ENCODE assay signal across 9 cellular contexts in genomic region chr14:103854822-103855733, GRCh38. TPM values are rescaled to one million over a fixed set of nuclear protein-coding genes. Genes with fewer than 3 reads are reported as not detected.
DNase-seq lines count a peak whose midpoint lies in the region; ATAC-seq and TF ChIP-seq lines count a peak whose summit lies in the region.
"Had no signal": no experiment of that assay in that cellular context is flagged by ENCODE, and none has a peak within 500 bp of the region (broad histone marks: within the 10 kb centered on the region; RNA-seq: fewer than 3 reads in every experiment).

No MANE protein-coding gene starts in this region.

- H3K4me3 ChIP-seq in cardiac muscle cell (no peak overlapping the region), prostate gland (no peak overlapping the region), brain microvascular endothelial cell (ENCODE audit: low read depth, low read length) (no peak overlapping the region)

- H3K36me3 ChIP-seq in cardiac muscle cell = no peaks in the 10 kb centered on the region
- no peaks in the 10 kb centered on the region for H3K36me3 ChIP-seq in prostate gland
- no peaks in the 10 kb centered on the region for H3K36me3 ChIP-seq in brain microvascular endothelial cell (replicated peaks)
- H3K36me3 ChIP-seq: neutrophil had no signal

- CTCF ChIA-PET in HEK293T (lab: Yijun Ruan, JAX) = interaction anchor here (0.6 to 1.4 kb wide), 5 partner anchors 10 to 60 kb away, joined by 3 to 6 read pairs (median 3); no protein-coding TSS in a partner anchor

- H3K27ac ChIP-seq in cardiac muscle cell (peak overlapping the region; percentile 65), prostate gland (peak overlapping the region; percentile 74 to 85), brain microvascular endothelial cell (no peak overlapping the region)
- H3K27ac ChIP-seq: neutrophil had no signal

- intact Hi-C loops in prostate gland (cut with DNase I) = no loop called here

- no peak for TF ChIP-seq POLR2A in prostate gland (IDR thresholded peaks at IDR 0.05)

- in situ Hi-C loops in brain microvascular endothelial cell (cut with HindIII; ENCODE audit: low pct_ligation_motif_present, low sequenced_read_pairs) = no loop called here

- H3K27me3 ChIP-seq in cardiac muscle cell (no peaks in the 10 kb centered on the region), prostate gland (replicated peaks; ENCODE audit: insufficient read depth) (no peaks in the 10 kb centered on the region), brain microvascular endothelial cell (replicated peaks) (no peaks in the 10 kb centered on the region)

- H3K4me1 ChIP-seq in cardiac muscle cell (ENCODE audit: low read depth) = peaks cover 16% of the 10 kb centered on the region
- peaks cover 17% of the 10 kb centered on the region for H3K4me1 ChIP-seq in prostate gland (replicated peaks)

- no peak for ATAC-seq in GM19351 (IDR thresholded peaks at IDR 0.05; ENCODE audit: unreplicated experiment)

- DNase-seq in HEK293T (ENCODE audit: extremely low spot score) (no peak), NCI-H748 (lab: John Stamatoyannopoulos, UW; ENCODE audit: unreplicated experiment) (peak; percentile 93), cardiac muscle cell (ENCODE audit: low read depth in 1 of 2, low spot score in 1 of 2) (peak in 1 of 2 donors; percentile 55), prostate gland (ENCODE audit: low spot score) (peak; percentile 80), KG1 (lab: John Stamatoyannopoulos, UW) (no peak), brain microvascular endothelial cell (no peak)
- DNase-seq in activated T-cell treated with anti-CD3 and anti-CD28 coated beads, Interleukin-2, amount 50 U/mL, for 1 hour = no peak

- H3K9me3 ChIP-seq in cardiac muscle cell (ENCODE audit: low read depth) (no peaks in the 10 kb centered on the region), prostate gland (no peaks in the 10 kb centered on the region)
- H3K9me3 ChIP-seq: neutrophil had no signal

- POLR2A ChIA-PET in HEK293T (lab: Yijun Ruan, JAX) = interaction anchor here (0.8 to 1.2 kb wide), 2 partner anchors 25 to 47 kb away, joined by 3 to 4 read pairs; no protein-coding TSS in a partner anchor

- no peak for TF ChIP-seq CTCF in cardiac muscle cell (IDR thresholded peaks at IDR 0.05; ENCODE audit: low read depth, low read length)
- no peak for TF ChIP-seq CTCF in prostate gland (IDR thresholded peaks at IDR 0.05)
- no peak for TF ChIP-seq CTCF in brain microvascular endothelial cell (IDR thresholded peaks at IDR 0.05; ENCODE audit: low read depth, low read length, missing control alignments)

- WGBS in prostate gland = 28% methylated on average over 18 of the region's 18 CpGs

TF ChIP-seq in HEK293T, 16 proteins besides CTCF, POLR2A, EP300 and RAD21:
- TF ChIP-seq PKNOX1 (IDR thresholded peaks at IDR 0.05) = peak; percentile 77
- TF ChIP-seq FOXM1 (IDR thresholded peaks at IDR 0.05; ENCODE audit: borderline replicate concordance) = no peak
TF ChIP-seq in HEK293T: peak in this region for 1.

RNA-seq across cellular contexts. Expression of gene PPP1R13B, which starts 7.7 kb away (rescaled TPM):
- total RNA-seq in cardiac muscle cell = 60.1 and 124 TPM in 2 replicates
- 88.5 and 113 TPM in 2 replicates for polyA plus RNA-seq in cardiac muscle cell
- 10 to 100 TPM; 48.2 to 64.6 TPM for total RNA-seq in prostate gland

Comparison
In these comparisons a context has a peak if more than half of its experiments do, and no peak if none do; other contexts are left out.
1. DNase-seq: peak in NCI-H748 (single experiment) and prostate gland (single experiment); none in HEK293T (single experiment), activated T-cell treated with anti-CD3 and anti-CD28 coated beads, Interleukin-2, amount 50 U/mL, for 1 hour (single experiment), KG1 (single experiment) and brain microvascular endothelial cell (single experiment).